In genomic region chr16:4200000-4200780, GRCh38 we compare ENCODE assay signal across 1 cellular context.
TF ChIP-seq lines count a peak whose summit lies in the region.

No MANE protein-coding gene starts in this region.

TF ChIP-seq in SK-N-SH treated with all-trans-retinoic acid at 6 μM for 48 hours, 23 proteins besides CTCF, POLR2A, EP300 and RAD21 (continued from another document):
- TF ChIP-seq, protein P1, sequence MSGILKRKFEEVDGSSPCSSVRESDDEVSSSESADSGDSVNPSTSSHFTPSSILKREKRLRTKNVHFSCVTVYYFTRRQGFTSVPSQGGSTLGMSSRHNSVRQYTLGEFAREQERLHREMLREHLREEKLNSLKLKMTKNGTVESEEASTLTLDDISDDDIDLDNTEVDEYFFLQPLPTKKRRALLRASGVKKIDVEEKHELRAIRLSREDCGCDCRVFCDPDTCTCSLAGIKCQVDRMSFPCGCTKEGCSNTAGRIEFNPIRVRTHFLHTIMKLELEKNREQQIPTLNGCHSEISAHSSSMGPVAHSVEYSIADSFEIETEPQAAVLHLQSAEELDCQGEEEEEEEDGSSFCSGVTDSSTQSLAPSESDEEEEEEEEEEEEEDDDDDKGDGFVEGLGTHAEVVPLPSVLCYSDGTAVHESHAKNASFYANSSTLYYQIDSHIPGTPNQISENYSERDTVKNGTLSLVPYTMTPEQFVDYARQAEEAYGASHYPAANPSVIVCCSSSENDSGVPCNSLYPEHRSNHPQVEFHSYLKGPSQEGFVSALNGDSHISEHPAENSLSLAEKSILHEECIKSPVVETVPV (CRISPR knock-in tag; IDR thresholded peaks at IDR 0.05): no peak
- TF ChIP-seq OSR1 (CRISPR knock-in tag; IDR thresholded peaks at IDR 0.05) (no peak), CSDC2 (CRISPR knock-in tag; IDR thresholded peaks at IDR 0.05) (no peak)
TF ChIP-seq in SK-N-SH treated with all-trans-retinoic acid at 6 μM for 48 hours: peak in this region for 0.
